Comparison of ENCODE assay signal across 18 cellular contexts in the genomic region with DNA sequence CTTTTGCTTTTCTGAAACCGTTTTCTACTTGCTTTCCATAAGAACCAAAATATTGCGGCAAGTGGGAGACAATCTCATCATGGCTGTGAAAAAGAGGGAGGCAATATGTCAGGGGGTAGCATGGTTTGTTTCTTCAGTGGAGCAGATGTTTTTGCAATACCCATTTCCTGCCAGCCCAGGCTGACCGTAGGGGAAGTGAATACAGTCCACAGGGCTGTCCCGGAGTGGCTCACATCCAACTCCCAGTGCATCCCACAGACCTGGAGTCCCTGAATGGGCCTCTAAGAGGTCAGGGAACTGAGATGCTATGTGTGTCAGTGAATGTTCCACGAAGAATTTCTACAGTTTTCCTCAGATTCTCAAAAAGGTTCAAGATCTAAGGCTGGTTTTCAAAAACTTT.
A peak's percentile ranks its signal among the peaks of the same experiment; 100 is the strongest.
DNase-seq lines count a peak whose midpoint lies in the region; ATAC-seq, FAIRE-seq and TF ChIP-seq lines count a peak whose summit lies in the region.
"Had no signal": no experiment of that assay in that cellular context is flagged by ENCODE, and none has a peak within 500 bp of the region (broad histone marks: within the 10 kb centered on the region; RNA-seq: fewer than 3 reads in every experiment).

No MANE protein-coding gene starts in this region.

- H3K4me1 Mint-ChIP-seq in CD14-positive monocyte (peaks cover 29% of the 10 kb centered on the region), WTC11 (0 out of 2 replicates have a peak, but pooled peaks cover 7% of the 10 kb centered on the region)
- H3K4me1 Mint-ChIP-seq: naive B cell had no signal

- H3K27ac Mint-ChIP-seq in CD14-positive monocyte: peak overlapping the region in 2 of 7 donors; percentile 48 to 49
- H3K27ac Mint-ChIP-seq in WTC11: no peak overlapping the region
- H3K27ac Mint-ChIP-seq: dendritic cell treated with granulocyte-macrophage colony-stimulating factor and Interleukin-4, amounts not matched to agents 40 ng/mL and 50 ng/mL, for 4 days; T-helper 17 cell had no signal

- intact Hi-C loops in CD14-positive monocyte (cut with micrococcal nuclease): no loop called here
- intact Hi-C loops in endothelial cell of umbilical vein (cut with micrococcal nuclease): no loop called here

- no peaks in the 10 kb centered on the region for H3K9me1 ChIP-seq in endothelial cell of umbilical vein (replicated peaks; ENCODE audit: control insufficient read depth, extremely low read depth, insufficient read depth, low read length)

- H2AFZ ChIP-seq in endothelial cell of umbilical vein (ENCODE audit: low read depth, low read length): no peak overlapping the region

- TF ChIP-seq CTCF in CD14-positive monocyte (IDR thresholded peaks at IDR 0.05) (no peak), endothelial cell of umbilical vein (IDR thresholded peaks at IDR 0.05; ENCODE audit: extremely low read depth in 1 of 2, insufficient read depth in 1 of 2, low read depth in 1 of 2, low read length in 2 of 2) (no peak), WTC11 (IDR thresholded peaks at IDR 0.05) (no peak)

- POLR2A ChIA-PET in endothelial cell of umbilical vein (lab: Charles Lee): no interaction called here
- POLR2A ChIA-PET in WTC11 (lab: Charles Lee): no interaction called here

- ATAC-seq in WTC11 (no peak), HG03354 (IDR thresholded peaks at IDR 0.05; ENCODE audit: poor library complexity, severe bottlenecking, unreplicated experiment) (no peak), HG03095 (IDR thresholded peaks at IDR 0.05; ENCODE audit: unreplicated experiment) (no peak)
- ATAC-seq: activated CD4-positive, CD25-positive, alpha-beta regulatory T cell treated with anti-CD3 and anti-CD28 coated beads, Interleukin-2, amount 50 U/mL, for 24 hours; T-helper 17 cell had no signal

- no peak for TF ChIP-seq POLR2A in endothelial cell of umbilical vein (IDR thresholded peaks at IDR 0.05; ENCODE audit: low read depth, low read length)

- no peaks in the 10 kb centered on the region for H3K79me2 ChIP-seq in endothelial cell of umbilical vein (ENCODE audit: control insufficient read depth, insufficient read depth, low read length)

- no peaks in the 10 kb centered on the region for H3K36me3 ChIP-seq in endothelial cell of umbilical vein (ENCODE audit: control insufficient read depth in 2 of 2, extremely low read depth in 1 of 2, insufficient read depth in 2 of 2, low read length in 2 of 2)
- H3K36me3 ChIP-seq: esophagus squamous epithelium had no signal

- H4K20me1 ChIP-seq in endothelial cell of umbilical vein (replicated peaks; ENCODE audit: control insufficient read depth, extremely low read depth, insufficient read depth, low read length): no peaks in the 10 kb centered on the region

- BruUV-seq in endothelial cell of umbilical vein (replicated peaks; lab: Mats Ljungman, UMichigan): no TSS peak

- H3K27ac ChIP-seq in endothelial cell of umbilical vein (ENCODE audit: insufficient read depth, low read depth, low read length): no peak overlapping the region
- H3K27ac ChIP-seq: esophagus squamous epithelium, RWPE1 had no signal

- no peak overlapping the region for H3K9ac ChIP-seq in endothelial cell of umbilical vein (replicated peaks; ENCODE audit: extremely low read depth, insufficient read depth, low read length)

- no peaks in the 10 kb centered on the region for H3K4me1 ChIP-seq in endothelial cell of umbilical vein (ENCODE audit: control insufficient read depth, extremely low read depth, insufficient read depth, low read length)
- H3K4me1 ChIP-seq: esophagus squamous epithelium had no signal

- H3K4me2 ChIP-seq in endothelial cell of umbilical vein (ENCODE audit: insufficient read depth, low read length): no peak overlapping the region

- peak; percentile 52 for FAIRE-seq in endothelial cell of umbilical vein (lab: Jason Lieb, UNC)
- FAIRE-seq: astrocyte had no signal

- H3K36me3 Mint-ChIP-seq in CD14-positive monocyte (no peaks in the 10 kb centered on the region), WTC11 (no peaks in the 10 kb centered on the region)
- H3K36me3 Mint-ChIP-seq: naive B cell had no signal

- CTCF ChIA-PET in endothelial cell of umbilical vein (lab: Charles Lee): no interaction called here
- CTCF ChIA-PET in WTC11 (lab: Charles Lee): no interaction called here

- DNase-seq in CD14-positive monocyte (ENCODE audit: low spot score): no peak
- peak; percentile 71 for DNase-seq in MV-4-11 (lab: John Stamatoyannopoulos, UW)
- peak; percentile 42 for DNase-seq in endothelial cell of umbilical vein (ENCODE audit: low read depth, low spot score)
- peak; percentile 37 for DNase-seq in medulla oblongata (ENCODE audit: extremely low spot score)
- DNase-seq in GM19240 (ENCODE audit: insufficient read length, low spot score): no peak
- no peak for DNase-seq in WTC11 (ENCODE audit: low spot score)
- DNase-seq: activated gamma-delta T cell treated with Interleukin-2 at 50 U/mL for 16 hours, esophagus squamous epithelium, naive B cell, NCI-H2081 treated with DMSO at 0.1 percent for 48 hours, NCI-H82, T-helper 17 cell had no signal

- H3K27me3 Mint-ChIP-seq in CD14-positive monocyte (ENCODE audit: low read depth in 3 of 3): no peaks in the 10 kb centered on the region
- H3K27me3 Mint-ChIP-seq in WTC11 (ENCODE audit: low read depth): no peaks in the 10 kb centered on the region
- H3K27me3 Mint-ChIP-seq: dendritic cell treated with granulocyte-macrophage colony-stimulating factor and Interleukin-4, amounts not matched to agents 40 ng/mL and 50 ng/mL, for 4 days; T-helper 17 cell had no signal

- dilution Hi-C loops in endothelial cell of umbilical vein (cut with MboI; ENCODE audit: extremely low pct_ligation_motif_present, low sequenced_read_pairs): no loop called here

- H3K9me3 ChIP-seq in endothelial cell of umbilical vein (replicated peaks; ENCODE audit: control insufficient read depth, insufficient read depth, low read length): no peaks in the 10 kb centered on the region
- H3K9me3 ChIP-seq: esophagus squamous epithelium had no signal

- peaks cover 0 to 2% of the 10 kb centered on the region in 2 experiments for H3K27me3 ChIP-seq in endothelial cell of umbilical vein (ENCODE audit: control insufficient read depth in 2 of 2, insufficient read depth in 2 of 2, low read length in 2 of 2)
- H3K27me3 ChIP-seq: esophagus squamous epithelium had no signal

- H3K4me3 ChIP-seq in endothelial cell of umbilical vein (replicated peaks in 1 of 3; ENCODE audit: insufficient read depth in 1 of 3, low read depth in 1 of 3, low read length in 3 of 3): no peak overlapping the region
- H3K4me3 ChIP-seq: esophagus squamous epithelium had no signal

- H3K9me3 Mint-ChIP-seq in CD14-positive monocyte: peaks cover 0 to 2% (median 0%) of the 10 kb centered on the region in 7 donors
- no peaks in the 10 kb centered on the region for H3K9me3 Mint-ChIP-seq in WTC11
- H3K9me3 Mint-ChIP-seq: dendritic cell treated with granulocyte-macrophage colony-stimulating factor and Interleukin-4, amounts not matched to agents 40 ng/mL and 50 ng/mL, for 4 days; naive B cell had no signal

- H3K4me3 Mint-ChIP-seq in CD14-positive monocyte (peak overlapping the region; percentile 13 to 62), WTC11 (no peak overlapping the region)
- H3K4me3 Mint-ChIP-seq: dendritic cell treated with granulocyte-macrophage colony-stimulating factor and Interleukin-4, amounts not matched to agents 40 ng/mL and 50 ng/mL, for 4 days; naive B cell; T-helper 17 cell had no signal

TF ChIP-seq in endothelial cell of umbilical vein, 7 proteins besides CTCF, POLR2A, EP300 and RAD21:
- TF ChIP-seq POLR2AphosphoS5 (IDR thresholded peaks at IDR 0.05; ENCODE audit: insufficient read depth, low read depth, low read length): no peak
- no peak for TF ChIP-seq GATA2 (IDR thresholded peaks at IDR 0.05; ENCODE audit: insufficient read depth, insufficient read length, low read depth, low read length)
- no peak for TF ChIP-seq MYC (IDR thresholded peaks at IDR 0.05; ENCODE audit: low read depth, low read length)
- no peak for TF ChIP-seq EZH2 (IDR thresholded peaks at IDR 0.05; ENCODE audit: borderline replicate concordance, low read depth, low read length, severe bottlenecking)
TF ChIP-seq in endothelial cell of umbilical vein: peak in this region for 0.

TF ChIP-seq in WTC11, 78 proteins besides CTCF, POLR2A, EP300 and RAD21:
- TF ChIP-seq, protein P1, sequence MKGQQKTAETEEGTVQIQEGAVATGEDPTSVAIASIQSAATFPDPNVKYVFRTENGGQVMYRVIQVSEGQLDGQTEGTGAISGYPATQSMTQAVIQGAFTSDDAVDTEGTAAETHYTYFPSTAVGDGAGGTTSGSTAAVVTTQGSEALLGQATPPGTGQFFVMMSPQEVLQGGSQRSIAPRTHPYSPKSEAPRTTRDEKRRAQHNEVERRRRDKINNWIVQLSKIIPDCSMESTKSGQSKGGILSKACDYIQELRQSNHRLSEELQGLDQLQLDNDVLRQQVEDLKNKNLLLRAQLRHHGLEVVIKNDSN (CRISPR knock-in tag; IDR thresholded peaks at IDR 0.05): no peak
- TF ChIP-seq ELF4 (CRISPR knock-in tag; IDR thresholded peaks at IDR 0.05; ENCODE audit: low read depth) (no peak), ZNF219 (CRISPR knock-in tag; IDR thresholded peaks at IDR 0.05; ENCODE audit: borderline replicate concordance) (no peak), NFATC4 (CRISPR knock-in tag; IDR thresholded peaks at IDR 0.05) (no peak), NR2C2 (CRISPR knock-in tag; IDR thresholded peaks at IDR 0.05) (no peak), HMGA2 (CRISPR knock-in tag; IDR thresholded peaks at IDR 0.05) (no peak), ZNF396 (CRISPR knock-in tag; IDR thresholded peaks at IDR 0.05; ENCODE audit: borderline replicate concordance) (no peak), SP1 (CRISPR knock-in tag; conservative IDR thresholded peaks at IDR 0.05) (no peak), JAZF1 (CRISPR knock-in tag; IDR thresholded peaks at IDR 0.05) (no peak), ZNF317 (CRISPR knock-in tag; IDR thresholded peaks at IDR 0.05; ENCODE audit: borderline replicate concordance, low read depth) (no peak), NFE2L1 (CRISPR knock-in tag; IDR thresholded peaks at IDR 0.05) (no peak)

Comparison
In these comparisons a context has a peak if more than half of its experiments do, and no peak if none do; other contexts are left out.
1. DNase-seq: peak in MV-4-11 (single experiment), endothelial cell of umbilical vein (single experiment) and medulla oblongata (single experiment); none in CD14-positive monocyte (single experiment), GM19240 (single experiment) and WTC11 (single experiment).